In the genomic region with DNA sequence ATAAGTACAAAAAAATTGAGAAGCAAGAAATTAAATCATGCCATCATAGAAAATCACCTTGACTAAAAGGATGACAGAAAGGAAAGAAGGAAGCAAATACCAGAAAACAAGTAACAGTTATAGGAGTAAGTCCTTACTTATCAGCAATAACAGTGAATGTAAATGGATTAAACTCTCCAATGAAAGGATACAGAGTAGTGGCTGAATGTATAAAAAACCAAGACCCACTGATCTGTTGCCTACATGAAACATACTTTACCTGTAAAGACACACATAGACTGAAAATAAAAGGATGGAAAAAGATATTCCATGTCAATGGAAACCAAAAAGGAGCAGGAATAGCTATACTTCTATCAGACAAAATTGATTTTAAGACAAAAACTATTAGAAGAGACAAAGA, we compare ENCODE assay signal across 15 cellular contexts. TPM values are rescaled to one million over a fixed set of nuclear protein-coding genes. Genes with fewer than 3 reads are reported as not detected.
DNase-seq lines count a peak whose midpoint lies in the region; ATAC-seq lines count a peak whose summit lies in the region.
"Had no signal": no experiment of that assay in that cellular context is flagged by ENCODE, and none has a peak within 500 bp of the region (broad histone marks: within the 10 kb centered on the region; RNA-seq: fewer than 3 reads in every experiment).

No MANE protein-coding gene starts in this region.

- intact Hi-C loops in activated CD4-positive, alpha-beta T cell treated with anti-CD3 and anti-CD28 coated beads for 36 hours (cut with DNase I, micrococcal nuclease), result loop anchor here (10.0 kb wide), 4 partner anchors 117 to 777 kb away; no protein-coding TSS in a partner anchor

- CTCF ChIA-PET in activated CD4-positive, alpha-beta T cell treated with anti-CD3 and anti-CD28 coated beads for 36 hours (lab: Charles Lee), result no interaction called here

- peaks cover 0 to 2% of the 10 kb centered on the region in 2 donors for H3K9me3 Mint-ChIP-seq in activated T-cell treated with anti-CD3 and anti-CD28 coated beads, Interleukin-2, amount 50 U/mL, for 72 hours
- H3K9me3 Mint-ChIP-seq in activated T-cell treated with anti-CD3 and anti-CD28 coated beads, Interleukin-2, amount 50 U/mL, for 4 hours, result peaks cover 6% of the 10 kb centered on the region
- H3K9me3 Mint-ChIP-seq in central memory CD8-positive, alpha-beta T cell, result no peaks in the 10 kb centered on the region
- H3K9me3 Mint-ChIP-seq in stimulated activated memory B cell treated with anti-CD40 and anti-IgM and Interleukin-4, amounts not matched to agents 10 μg/mL and 1 μg/mL and 100 μg/mL, for 72 hours, result peaks cover 14% of the 10 kb centered on the region
- H3K9me3 Mint-ChIP-seq in activated CD4-positive, alpha-beta T cell treated with anti-CD3 and anti-CD28 coated beads for 36 hours (ENCODE audit: low read depth), result peaks cover 2% of the 10 kb centered on the region
- H3K9me3 Mint-ChIP-seq: CD4-positive, alpha-beta T cell; CD8-positive, alpha-beta T cell had no signal

- ATAC-seq in activated T-cell treated with anti-CD3 and anti-CD28 coated beads, Interleukin-2, amount 50 U/mL, for 72 hours (replicated peaks in 1 of 2), result no peak
- no peak for ATAC-seq in activated T-cell treated with anti-CD3 and anti-CD28 coated beads, Interleukin-2, amount 50 U/mL, for 4 hours
- no peak for ATAC-seq in central memory CD8-positive, alpha-beta T cell (replicated peaks; ENCODE audit: extremely low read depth, poor library complexity, severe bottlenecking)
- no peak for ATAC-seq in stimulated activated memory B cell treated with anti-CD40 and anti-IgM and Interleukin-4, amounts not matched to agents 10 μg/mL and 1 μg/mL and 100 μg/mL, for 72 hours
- ATAC-seq in GM18498 (IDR thresholded peaks at IDR 0.05; ENCODE audit: unreplicated experiment), result no peak
- no peak for ATAC-seq in activated CD4-positive, alpha-beta T cell treated with anti-CD3 and anti-CD28 coated beads for 36 hours
- ATAC-seq: A549; CD8-positive, alpha-beta T cell had no signal

- no peak for DNase-seq in activated T-cell treated with anti-CD3 and anti-CD28 coated beads, Interleukin-2, amount 50 U/mL, for 72 hours
- no peak for DNase-seq in activated T-cell treated with anti-CD3 and anti-CD28 coated beads, Interleukin-2, amount 50 U/mL, for 4 hours
- no peak for DNase-seq in central memory CD8-positive, alpha-beta T cell (ENCODE audit: low spot score in 2 of 2)
- DNase-seq in activated CD4-positive, alpha-beta T cell treated with anti-CD3 and anti-CD28 coated beads for 36 hours, result no peak
- DNase-seq: AML-193; Caco-2; Calu3; CD4-positive, alpha-beta T cell; CD8-positive, alpha-beta T cell; DMS79 treated with DMSO at 0.1 percent for 48 hours; GF-D8 had no signal

- H3K4me3 Mint-ChIP-seq in activated T-cell treated with anti-CD3 and anti-CD28 coated beads, Interleukin-2, amount 50 U/mL, for 72 hours, result no peak overlapping the region
- H3K4me3 Mint-ChIP-seq in activated T-cell treated with anti-CD3 and anti-CD28 coated beads, Interleukin-2, amount 50 U/mL, for 4 hours, result no peak overlapping the region
- H3K4me3 Mint-ChIP-seq in central memory CD8-positive, alpha-beta T cell, result no peak overlapping the region
- H3K4me3 Mint-ChIP-seq in stimulated activated memory B cell treated with anti-CD40 and anti-IgM and Interleukin-4, amounts not matched to agents 10 μg/mL and 1 μg/mL and 100 μg/mL, for 72 hours, result no peak overlapping the region
- H3K4me3 Mint-ChIP-seq in activated CD4-positive, alpha-beta T cell treated with anti-CD3 and anti-CD28 coated beads for 36 hours, result no peak overlapping the region
- H3K4me3 Mint-ChIP-seq: B cell; CD4-positive, alpha-beta T cell; CD8-positive, alpha-beta T cell had no signal

- H3K27me3 Mint-ChIP-seq in activated T-cell treated with anti-CD3 and anti-CD28 coated beads, Interleukin-2, amount 50 U/mL, for 72 hours (ENCODE audit: low read depth), result no peaks in the 10 kb centered on the region
- no peaks in the 10 kb centered on the region for H3K27me3 Mint-ChIP-seq in activated T-cell treated with anti-CD3 and anti-CD28 coated beads, Interleukin-2, amount 50 U/mL, for 4 hours (ENCODE audit: low read depth)
- H3K27me3 Mint-ChIP-seq in central memory CD8-positive, alpha-beta T cell, result no peaks in the 10 kb centered on the region
- H3K27me3 Mint-ChIP-seq in stimulated activated memory B cell treated with anti-CD40 and anti-IgM and Interleukin-4, amounts not matched to agents 10 μg/mL and 1 μg/mL and 100 μg/mL, for 72 hours, result no peaks in the 10 kb centered on the region
- no peaks in the 10 kb centered on the region for H3K27me3 Mint-ChIP-seq in activated CD4-positive, alpha-beta T cell treated with anti-CD3 and anti-CD28 coated beads for 36 hours
- H3K27me3 Mint-ChIP-seq: B cell; CD4-positive, alpha-beta T cell had no signal

- peaks cover 5 to 6% of the 10 kb centered on the region in 2 donors for H3K36me3 Mint-ChIP-seq in activated T-cell treated with anti-CD3 and anti-CD28 coated beads, Interleukin-2, amount 50 U/mL, for 72 hours (ENCODE audit: insufficient read depth in 2 of 2)
- peaks cover 8% of the 10 kb centered on the region for H3K36me3 Mint-ChIP-seq in activated T-cell treated with anti-CD3 and anti-CD28 coated beads, Interleukin-2, amount 50 U/mL, for 4 hours (ENCODE audit: insufficient read depth)
- H3K36me3 Mint-ChIP-seq in central memory CD8-positive, alpha-beta T cell (ENCODE audit: insufficient read depth), result peaks cover 4% of the 10 kb centered on the region
- peaks cover 31% of the 10 kb centered on the region for H3K36me3 Mint-ChIP-seq in stimulated activated memory B cell treated with anti-CD40 and anti-IgM and Interleukin-4, amounts not matched to agents 10 μg/mL and 1 μg/mL and 100 μg/mL, for 72 hours
- H3K36me3 Mint-ChIP-seq in activated CD4-positive, alpha-beta T cell treated with anti-CD3 and anti-CD28 coated beads for 36 hours (ENCODE audit: low read depth), result no peaks in the 10 kb centered on the region
- H3K36me3 Mint-ChIP-seq: CD8-positive, alpha-beta T cell had no signal

- peaks cover 23% of the 10 kb centered on the region for H3K4me1 Mint-ChIP-seq in activated T-cell treated with anti-CD3 and anti-CD28 coated beads, Interleukin-2, amount 50 U/mL, for 72 hours (ENCODE audit: low read depth)
- H3K4me1 Mint-ChIP-seq in activated T-cell treated with anti-CD3 and anti-CD28 coated beads, Interleukin-2, amount 50 U/mL, for 4 hours (ENCODE audit: low read depth), result peaks cover 17% of the 10 kb centered on the region
- peaks cover 39% of the 10 kb centered on the region for H3K4me1 Mint-ChIP-seq in central memory CD8-positive, alpha-beta T cell
- peaks cover 49% of the 10 kb centered on the region for H3K4me1 Mint-ChIP-seq in stimulated activated memory B cell treated with anti-CD40 and anti-IgM and Interleukin-4, amounts not matched to agents 10 μg/mL and 1 μg/mL and 100 μg/mL, for 72 hours
- peaks cover 23% of the 10 kb centered on the region for H3K4me1 Mint-ChIP-seq in activated CD4-positive, alpha-beta T cell treated with anti-CD3 and anti-CD28 coated beads for 36 hours

- H3K27ac Mint-ChIP-seq in activated T-cell treated with anti-CD3 and anti-CD28 coated beads, Interleukin-2, amount 50 U/mL, for 72 hours, result peak overlapping the region; percentile 39
- H3K27ac Mint-ChIP-seq in central memory CD8-positive, alpha-beta T cell (ENCODE audit: low read depth), result peak overlapping the region; percentile 33
- H3K27ac Mint-ChIP-seq in stimulated activated memory B cell treated with anti-CD40 and anti-IgM and Interleukin-4, amounts not matched to agents 10 μg/mL and 1 μg/mL and 100 μg/mL, for 72 hours, result peak overlapping the region; percentile 17
- no peak overlapping the region for H3K27ac Mint-ChIP-seq in activated CD4-positive, alpha-beta T cell treated with anti-CD3 and anti-CD28 coated beads for 36 hours
- H3K27ac Mint-ChIP-seq: B cell; CD4-positive, alpha-beta T cell; CD8-positive, alpha-beta T cell had no signal

- POLR2A ChIA-PET in activated CD4-positive, alpha-beta T cell treated with anti-CD3 and anti-CD28 coated beads for 36 hours (lab: Charles Lee), result no interaction called here

RNA-seq across cellular contexts. Expression of gene RABGAP1L, which starts 52.2 kb away (rescaled TPM):
- 10 to 100 TPM; 36.7 to 42.0 TPM for total RNA-seq in activated T-cell treated with anti-CD3 and anti-CD28 coated beads, Interleukin-2, amount 50 U/mL, for 72 hours
- 10 to 100 TPM; 16.9 to 23.2 (median 22.3) TPM for total RNA-seq in activated T-cell treated with anti-CD3 and anti-CD28 coated beads, Interleukin-2, amount 50 U/mL, for 4 hours
- total RNA-seq in activated CD4-positive, alpha-beta T cell treated with anti-CD3 and anti-CD28 coated beads for 36 hours, result 10 to 100 TPM; 22.6 to 29.9 TPM
